Comparison of ENCODE assay signal across 22 cellular contexts in genomic region chr1:22349302-22350043, GRCh38.
DNase-seq lines count a peak whose midpoint lies in the region; ATAC-seq lines count a peak whose summit lies in the region.
"Had no signal": no experiment of that assay in that cellular context is flagged by ENCODE, and none has a peak within 500 bp of the region (broad histone marks: within the 10 kb centered on the region; RNA-seq: fewer than 3 reads in every experiment).

No MANE protein-coding gene starts in this region.

- H3K4me3 ChIP-seq in aorta (ENCODE audit: low read length in 2 of 2): no peak overlapping the region
- H3K4me3 ChIP-seq: cardiac muscle cell, dorsolateral prefrontal cortex, tibial nerve had no signal

- H3K36me3 ChIP-seq in aorta (ENCODE audit: control insufficient read depth in 1 of 2, insufficient read depth in 2 of 2, low read length in 1 of 2): no peaks in the 10 kb centered on the region
- H3K36me3 ChIP-seq: cardiac muscle cell, tibial nerve had no signal

- H3K9me3 ChIP-seq in aorta (ENCODE audit: control insufficient read depth, low read length): no peaks in the 10 kb centered on the region

- intact Hi-C loops in aorta (cut with DNase I): no loop called here

- H3K27me3 ChIP-seq in aorta (ENCODE audit: control insufficient read depth in 1 of 2, insufficient read depth in 2 of 2, low read length in 1 of 2): peaks cover 0 to 2% of the 10 kb centered on the region in 2 donors

- no peaks in the 10 kb centered on the region for H3K4me1 ChIP-seq in aorta (ENCODE audit: control insufficient read depth in 1 of 2, insufficient read depth in 2 of 2, low read length in 2 of 2)

- no peak overlapping the region for H3K27ac ChIP-seq in aorta (ENCODE audit: low read depth in 1 of 2, low read length in 2 of 2)
- H3K27ac ChIP-seq: cardiac muscle cell, dorsolateral prefrontal cortex, tibial nerve had no signal

- WGBS in aorta, 2 donors: 32% methylated on average over 17 of the region's 17 CpGs

- DNase-seq in NCI-H524 (lab: John Stamatoyannopoulos, UW): peak; percentile 40 to 71
- no peak for DNase-seq in NCI-H524 treated with DMSO at 0.1 percent for 48 hours (lab: John Stamatoyannopoulos, UW)
- peak; percentile 86 for DNase-seq in NCI-H69 (lab: John Stamatoyannopoulos, UW)
- DNase-seq in iPS-NIHi11 (ENCODE audit: low spot score): peak; percentile 2
- DNase-seq in aorta: no peak
- no peak for DNase-seq in ureter (ENCODE audit: low spot score)
- DNase-seq: activated B cell treated with CpG ODN at 0.5 μM for 24 hours; dorsolateral prefrontal cortex; erythroblast; IMR-90; left colon; midbrain; MM.1S; SHP77 treated with DMSO at 0.1 percent for 48 hours; stimulated activated naive CD8-positive, alpha-beta T cell treated with anti-CD3 and anti-CD28 coated beads, Interleukin-15, Interleukin-2, amounts not matched to agents 100 U/mL and 50 U/mL, for 24 hours; T-helper 2 cell had no signal

- ATAC-seq in aorta (ENCODE audit: low FRiP score): peak; percentile 15
- ATAC-seq in HG03457 (IDR thresholded peaks at IDR 0.05; ENCODE audit: unreplicated experiment): no peak
- ATAC-seq in activated CD4-positive, CD25-positive, alpha-beta regulatory T cell treated with anti-CD3 and anti-CD28 coated beads, Interleukin-2, amount 50 U/mL, for 24 hours: no peak
- ATAC-seq: HCT116; left colon; sciatic nerve; stimulated activated naive CD8-positive, alpha-beta T cell treated with anti-CD3 and anti-CD28 coated beads, Interleukin-15, Interleukin-2, amounts not matched to agents 100 U/mL and 50 U/mL, for 24 hours had no signal

Comparison
In these comparisons a context has a peak if more than half of its experiments do, and no peak if none do; other contexts are left out.
1. DNase-seq: peak in NCI-H524 (2 of 2), NCI-H69 (single experiment) and iPS-NIHi11 (single experiment); none in NCI-H524 treated with DMSO at 0.1 percent for 48 hours (single experiment), aorta (0 of 2) and ureter (single experiment).